Comparison of ENCODE assay signal across 10 cellular contexts in genomic region chr22:30267382-30268302, GRCh38. TPM values are rescaled to one million over a fixed set of nuclear protein-coding genes. Genes with fewer than 3 reads are reported as not detected.
DNase-seq lines count a peak whose midpoint lies in the region; ATAC-seq, FAIRE-seq and TF ChIP-seq lines count a peak whose summit lies in the region.
"Had no signal": no experiment of that assay in that cellular context is flagged by ENCODE, and none has a peak within 500 bp of the region (broad histone marks: within the 10 kb centered on the region; RNA-seq: fewer than 3 reads in every experiment).

No MANE protein-coding gene starts in this region.

- peak overlapping the region; percentile 34 for H3K27ac ChIP-seq in adipose tissue (ENCODE audit: low read depth, low read length)
- H3K27ac ChIP-seq: SK-N-MC had no signal

- FAIRE-seq in GM12892 (lab: Jason Lieb, UNC) = no peak

- CTCF ChIA-PET in T-cell (lab: Charles Lee) = interaction anchor here in 1 of 2 donors (0.6 to 0.9 kb wide), 4 partner anchors 12 to 141 kb away, joined by 3 to 4 read pairs (median 3); no protein-coding TSS in a partner anchor

- H3K27me3 Mint-ChIP-seq in T-cell = no peaks in the 10 kb centered on the region

- TF ChIP-seq POLR2A in GM12892 (IDR thresholded peaks at IDR 0.05; ENCODE audit: low read depth, low read length) = no peak

- H3K9me3 Mint-ChIP-seq in T-cell = no peaks in the 10 kb centered on the region
- H3K9me3 Mint-ChIP-seq: H9 had no signal

- H3K4me1 Mint-ChIP-seq in T-cell = peaks cover 42 to 54% (median 49%) of the 10 kb centered on the region in 3 donors

- ATAC-seq in T-cell (replicated peaks in 1 of 4) (peak in 1 of 4 experiments; percentile 27), sciatic nerve (no peak), GM18868 (IDR thresholded peaks at IDR 0.05; ENCODE audit: unreplicated experiment) (no peak), GM18870 (IDR thresholded peaks at IDR 0.05; ENCODE audit: unreplicated experiment) (no peak)

- TF ChIP-seq CTCF in GM10266 (IDR thresholded peaks at IDR 0.05; ENCODE audit: control insufficient read depth, insufficient read depth, low read depth, missing control alignments) = peak; percentile 7

- POLR2A ChIA-PET in T-cell (lab: Charles Lee) = interaction anchor here in 1 of 2 donors (0.7 to 0.8 kb wide), 2 partner anchors 229 to 323 kb away, joined by 3 to 4 read pairs; no protein-coding TSS in a partner anchor

- intact Hi-C loops in sciatic nerve (cut with DNase I) = no loop called here

- WGBS in adipose tissue, 3 donors = 46 to 73% (median 61%) methylated on average over 14 of the region's 14 CpGs

- H3K36me3 Mint-ChIP-seq in T-cell = peaks cover 4% of the 10 kb centered on the region

- DNase-seq in GM10266 (ENCODE audit: extremely low spot score) (no peak), T-cell (peak in 31 of 34 experiments; percentile 18 to 70 (median 51)), sciatic nerve (ENCODE audit: low spot score) (peak; percentile 62), pons (ENCODE audit: low spot score) (no peak), GM12892 (ENCODE audit: insufficient read length) (no peak)
- DNase-seq: H9 had no signal

- H3K27ac Mint-ChIP-seq in T-cell = peak overlapping the region; percentile 94 to 96

- H3K4me3 Mint-ChIP-seq in T-cell = peak overlapping the region; percentile 86 to 91 (median 87)
- H3K4me3 Mint-ChIP-seq: H9 had no signal

RNA-seq across cellular contexts. Expression of gene OSM, which starts 1.0 kb away (rescaled TPM):
- 10 to 100 TPM in 2 of 5 donors, 1 to 10 TPM in 3; 5.9 to 16.5 (median 7.4) TPM for total RNA-seq in T-cell
- polyA plus RNA-seq in adipose tissue = 10 to 100 TPM in 1 of 3 donors, 1 to 10 TPM in 1, under 1 TPM in 1; 0.45 to 14.7 (median 7.7) TPM
- total RNA-seq in sciatic nerve = 6.4 TPM
- polyA plus RNA-seq in GM12892 (2012; ENCODE audit: missing spikeins) = not detected
- total RNA-seq: H9 had no signal

RNA-seq across cellular contexts. Expression of gene LIF, which starts 21.1 kb away (rescaled TPM):
- 1 to 10 TPM in 3 of 5 donors, under 1 TPM in 2; 0.26 to 3.3 (median 1.4) TPM for total RNA-seq in T-cell
- polyA plus RNA-seq in adipose tissue = 100 to 1,000 TPM in 1 of 3 donors, 1 to 10 TPM in 1, under 1 TPM in 1; 0.60 to 117 (median 4.5) TPM
- total RNA-seq in sciatic nerve = 3.2 TPM
- 1.2 TPM for polyA plus RNA-seq in GM12892 (2012; ENCODE audit: missing spikeins)

RNA-seq across cellular contexts. Expression of gene CASTOR1, which starts 21.7 kb away (rescaled TPM):
- total RNA-seq in T-cell = 10 to 100 TPM; 12.8 to 21.9 (median 16.1) TPM
- 10 to 100 TPM in 2 of 3 donors, 1 to 10 TPM in 1; 8.7 to 27.3 (median 19.3) TPM for polyA plus RNA-seq in adipose tissue
- total RNA-seq in sciatic nerve = 15.9 TPM
- polyA plus RNA-seq in GM12892 (2012; ENCODE audit: missing spikeins) = 4.7 TPM

RNA-seq across cellular contexts. Expression of gene TBC1D10A, which starts 59.1 kb away (rescaled TPM):
- total RNA-seq in T-cell = 10 to 100 TPM; 56.2 to 84.3 (median 82.3) TPM
- polyA plus RNA-seq in adipose tissue = 10 to 100 TPM; 10.8 to 33.3 (median 17.8) TPM
- total RNA-seq in sciatic nerve = 29.4 TPM
- 11.7 TPM for polyA plus RNA-seq in GM12892 (2012; ENCODE audit: missing spikeins)

Comparison
In these comparisons a context has a peak if more than half of its experiments do, and no peak if none do; other contexts are left out.
1. DNase-seq: peak in T-cell (31 of 34) and sciatic nerve (single experiment); none in GM10266 (single experiment), pons (single experiment) and GM12892 (single experiment).